17 cellular contexts compared by ENCODE assay signal in the genomic region with DNA sequence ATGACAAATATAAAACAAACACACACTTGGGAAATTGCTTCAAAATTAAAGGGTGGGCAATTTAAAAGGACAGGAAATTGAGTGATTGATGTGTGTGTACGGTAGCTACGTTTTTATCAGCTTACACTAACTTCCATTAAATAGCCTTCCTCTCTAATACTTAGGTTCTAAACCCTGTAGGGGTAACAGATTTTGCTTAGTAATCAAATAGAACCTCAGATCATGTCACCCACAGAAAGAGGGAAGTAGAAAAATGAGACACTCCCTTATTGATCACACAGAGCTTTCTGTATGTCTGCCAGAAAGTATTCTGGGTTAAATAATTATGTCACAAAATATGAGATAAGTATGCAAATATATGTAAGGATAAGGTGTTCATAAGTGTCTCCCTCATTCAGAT.
"Had no signal": no experiment of that assay in that cellular context is flagged by ENCODE, and none has a peak within 500 bp of the region (broad histone marks: within the 10 kb centered on the region; RNA-seq: fewer than 3 reads in every experiment).

No MANE protein-coding gene starts in this region.

- H3K27me3 ChIP-seq: foreskin keratinocyte, tibial artery had no signal

- H3K9me3 ChIP-seq: tibial artery had no signal

- H3K27ac ChIP-seq: foreskin keratinocyte, tibial artery, VCaP had no signal

- H3K4me1 ChIP-seq: tibial artery had no signal

- ATAC-seq: activated naive CD8-positive, alpha-beta T cell treated with anti-CD3 and anti-CD28 coated beads, Interleukin-2, amount 50 U/mL, for 24 hours; activated T-cell treated with anti-CD3 and anti-CD28 coated beads, Interleukin-2, amount 50 U/mL, for 4 hours; foreskin keratinocyte; stimulated activated naive CD8-positive, alpha-beta T cell treated with anti-CD3 and anti-CD28 coated beads, Interleukin-15, Interleukin-2, amounts not matched to agents 100 U/mL and 50 U/mL, for 24 hours had no signal

- DNase-seq: activated CD4-positive, alpha-beta T cell treated with anti-CD3 and anti-CD28 coated beads, Interleukin-2, amount 50 U/mL, for 1 hour; activated CD4-positive, CD25-positive, alpha-beta regulatory T cell treated with anti-CD3 and anti-CD28 coated beads, Interleukin-2, amount 50 U/mL, for 72 hours; activated CD8-positive, alpha-beta memory T cell treated with anti-CD3 and anti-CD28 coated beads, Interleukin-2, amount 50 U/mL, for 4 hours; activated naive CD4-positive, alpha-beta T cell treated with anti-CD3 and anti-CD28 coated beads, Interleukin-2, amount 10 ng/mL, durations not matched to agents 7 days and 5 days; activated naive CD8-positive, alpha-beta T cell treated with anti-CD3 and anti-CD28 coated beads, Interleukin-2, amount 50 U/mL, for 24 hours; activated T-cell treated with anti-CD3 and anti-CD28 coated beads, Interleukin-2, amount 50 U/mL, for 4 hours; anterior cingulate cortex; caudate nucleus; foreskin keratinocyte; hypothalamus; midbrain; occipital lobe; stimulated activated naive CD8-positive, alpha-beta T cell treated with anti-CD3 and anti-CD28 coated beads, Interleukin-15, Interleukin-2, amounts not matched to agents 100 U/mL and 50 U/mL, for 24 hours; substantia nigra; T-helper 9 cell; tibial artery had no signal

- H3K4me3 ChIP-seq: tibial artery had no signal
